ENCODE assay signal across 8 cellular contexts in genomic region chr11:44600739-44601416, GRCh38.
DNase-seq lines count a peak whose midpoint lies in the region; ATAC-seq lines count a peak whose summit lies in the region.

No MANE protein-coding gene starts in this region.

- peak; percentile 77 for DNase-seq in DMS 273 treated with DMSO at 0.1 percent for 48 hours (lab: John Stamatoyannopoulos, UW)
- DNase-seq in NCI-H1092 treated with DMSO at 0.1 percent for 48 hours (lab: John Stamatoyannopoulos, UW) = peak; percentile 48
- peak in 22 of 42 donors; percentile 36 to 80 (median 61) for DNase-seq in head of caudate nucleus
- no peak for DNase-seq in NCI-H1105 treated with DMSO at 0.1 percent for 48 hours (lab: John Stamatoyannopoulos, UW)
- DNase-seq in cerebellar nuclear complex (lab: John Stamatoyannopoulos, UW) = no peak
- DNase-seq in NCI-H774 (lab: John Stamatoyannopoulos, UW) = no peak
- DNase-seq in SIG-M5 (lab: John Stamatoyannopoulos, UW) = no peak

- intact Hi-C loops in head of caudate nucleus (cut with DNase I) = no loop called here

- ATAC-seq in GM21423 (IDR thresholded peaks at IDR 0.05; ENCODE audit: unreplicated experiment) = peak; percentile 38

Comparison
In these comparisons a context has a peak if more than half of its experiments do, and no peak if none do; other contexts are left out.
1. DNase-seq: peak in DMS 273 treated with DMSO at 0.1 percent for 48 hours (single experiment), NCI-H1092 treated with DMSO at 0.1 percent for 48 hours (single experiment) and head of caudate nucleus (22 of 42); none in NCI-H1105 treated with DMSO at 0.1 percent for 48 hours (single experiment), cerebellar nuclear complex (0 of 2), NCI-H774 (single experiment) and SIG-M5 (single experiment).